ENCODE assay signal across 1 cellular context in genomic region chr2:74442483-74443297, GRCh38.
A peak's percentile ranks its signal among the peaks of the same experiment; 100 is the strongest.
TF ChIP-seq lines count a peak whose summit lies in the region.

No MANE protein-coding gene starts in this region.

TF ChIP-seq in HepG2, 621 proteins besides CTCF, POLR2A, EP300 and RAD21 (continued from another document):
- TF ChIP-seq ZNF451 (CRISPR knock-in tag; IDR thresholded peaks at IDR 0.05) (0 out of 2 replicates have a peak, but pooled peaks have one; percentile 7), CCDC6 (CRISPR knock-in tag; IDR thresholded peaks at IDR 0.05) (peak; percentile 8; the same call in 1 of the 2 replicates)
TF ChIP-seq in HepG2: peak in this region for 73; not testable (repeated sequence) for 548.
